In genomic region chr11:36249271-36249670, GRCh38 we compare ENCODE assay signal across 13 cellular contexts. TPM values are rescaled to one million over a fixed set of nuclear protein-coding genes. Genes with fewer than 3 reads are reported as not detected.
A peak's percentile ranks its signal among the peaks of the same experiment; 100 is the strongest.
DNase-seq lines count a peak whose midpoint lies in the region; ATAC-seq and TF ChIP-seq lines count a peak whose summit lies in the region.
"Had no signal": no experiment of that assay in that cellular context is flagged by ENCODE, and none has a peak within 500 bp of the region (broad histone marks: within the 10 kb centered on the region; RNA-seq: fewer than 3 reads in every experiment).

No MANE protein-coding gene starts in this region.

- intact Hi-C loops in testis (cut with DNase I; ENCODE audit: low total_unique reads): no loop called here

- in situ Hi-C loops in SK-MEL-5 (cut with HindIII; ENCODE audit: low pct_unique_long_range_greater_than_20kb, low sequenced_read_pairs): no loop called here

- H3K4me3 Mint-ChIP-seq in activated naive CD8-positive, alpha-beta T cell treated with anti-CD3 and anti-CD28 coated beads, Interleukin-2, amount 50 U/mL, for 24 hours: no peak overlapping the region
- H3K4me3 Mint-ChIP-seq in activated naive CD8-positive, alpha-beta T cell treated with anti-CD3 and anti-CD28 coated beads for 36 hours: no peak overlapping the region
- H3K4me3 Mint-ChIP-seq: B cell had no signal

- H3K36me3 Mint-ChIP-seq in activated naive CD8-positive, alpha-beta T cell treated with anti-CD3 and anti-CD28 coated beads, Interleukin-2, amount 50 U/mL, for 24 hours (ENCODE audit: low read depth): no peaks in the 10 kb centered on the region
- no peaks in the 10 kb centered on the region for H3K36me3 Mint-ChIP-seq in activated naive CD8-positive, alpha-beta T cell treated with anti-CD3 and anti-CD28 coated beads for 36 hours

- H3K9me3 Mint-ChIP-seq in activated naive CD8-positive, alpha-beta T cell treated with anti-CD3 and anti-CD28 coated beads, Interleukin-2, amount 50 U/mL, for 24 hours: no peaks in the 10 kb centered on the region
- H3K9me3 Mint-ChIP-seq in activated naive CD8-positive, alpha-beta T cell treated with anti-CD3 and anti-CD28 coated beads for 36 hours: no peaks in the 10 kb centered on the region

- no peaks in the 10 kb centered on the region for H3K27me3 ChIP-seq in testis

- H3K4me1 ChIP-seq in testis: no peaks in the 10 kb centered on the region

- TF ChIP-seq CTCF in foreskin fibroblast (IDR thresholded peaks at IDR 0.05; ENCODE audit: low read depth, low read length) (no peak), testis (IDR thresholded peaks at IDR 0.05) (no peak)

- DNase-seq in activated naive CD8-positive, alpha-beta T cell treated with anti-CD3 and anti-CD28 coated beads, Interleukin-2, amount 50 U/mL, for 24 hours: no peak
- no peak for DNase-seq in activated naive CD8-positive, alpha-beta T cell treated with anti-CD3 and anti-CD28 coated beads for 36 hours
- DNase-seq in SK-MEL-5 (ENCODE audit: low read depth, low spot score): peak; percentile 37
- DNase-seq in foreskin fibroblast: peak; percentile 91 to 94
- DNase-seq in testis: peak; percentile 16
- DNase-seq in SW480 (ENCODE audit: low spot score): no peak
- DNase-seq in mucosa of gallbladder (ENCODE audit: low spot score): no peak
- no peak for DNase-seq in middle frontal gyrus (ENCODE audit: extremely low spot score, low spot score)
- DNase-seq: activated T-cell treated with anti-CD3 and anti-CD28 coated beads, Interleukin-2, amount 50 U/mL, for 48 hours; NCI-H2107; stimulated activated CD4-positive, alpha-beta T cell treated with anti-CD3 and anti-CD28 coated beads, Interleukin-4, amount 100 ng/mL, for 1 hour; T-helper 1 cell had no signal

- H3K4me3 ChIP-seq in foreskin fibroblast (ENCODE audit: low read depth in 1 of 2, low read length in 2 of 2) (no peak overlapping the region), testis (no peak overlapping the region)

- H3K9me3 ChIP-seq in testis: no peaks in the 10 kb centered on the region

- peaks cover 7% of the 10 kb centered on the region for H3K4me1 Mint-ChIP-seq in activated naive CD8-positive, alpha-beta T cell treated with anti-CD3 and anti-CD28 coated beads, Interleukin-2, amount 50 U/mL, for 24 hours
- peaks cover 6% of the 10 kb centered on the region for H3K4me1 Mint-ChIP-seq in activated naive CD8-positive, alpha-beta T cell treated with anti-CD3 and anti-CD28 coated beads for 36 hours
- H3K4me1 Mint-ChIP-seq: B cell had no signal

- H3K27ac ChIP-seq in testis: peak overlapping the region in 1 of 2 donors; percentile 65

- no peak for TF ChIP-seq POLR2A in testis (IDR thresholded peaks at IDR 0.05)

- no peaks in the 10 kb centered on the region for H3K36me3 ChIP-seq in testis (ENCODE audit: low read depth, missing control alignments)

- 76% methylated on average over 2 of the region's 2 CpGs for WGBS in testis, 2 donors

- peaks cover 34% of the 10 kb centered on the region for H3K27me3 Mint-ChIP-seq in activated naive CD8-positive, alpha-beta T cell treated with anti-CD3 and anti-CD28 coated beads, Interleukin-2, amount 50 U/mL, for 24 hours
- peaks cover 51% of the 10 kb centered on the region for H3K27me3 Mint-ChIP-seq in activated naive CD8-positive, alpha-beta T cell treated with anti-CD3 and anti-CD28 coated beads for 36 hours

- no peak overlapping the region for H3K27ac Mint-ChIP-seq in activated naive CD8-positive, alpha-beta T cell treated with anti-CD3 and anti-CD28 coated beads, Interleukin-2, amount 50 U/mL, for 24 hours
- H3K27ac Mint-ChIP-seq in activated naive CD8-positive, alpha-beta T cell treated with anti-CD3 and anti-CD28 coated beads for 36 hours: no peak overlapping the region
- H3K27ac Mint-ChIP-seq: B cell had no signal

- ATAC-seq in activated naive CD8-positive, alpha-beta T cell treated with anti-CD3 and anti-CD28 coated beads, Interleukin-2, amount 50 U/mL, for 24 hours: peak; percentile 86

RNA-seq across cellular contexts. Expression of gene COMMD9, which starts 40.0 kb away (rescaled TPM):
- total RNA-seq in activated naive CD8-positive, alpha-beta T cell treated with anti-CD3 and anti-CD28 coated beads for 36 hours: 10 to 100 TPM; 51.1 to 56.9 TPM
- total RNA-seq in SK-MEL-5 (2014; rRNA removed; shearing (Covaris generic)): 111 and 124 TPM in 2 replicates
- polyA plus RNA-seq in SK-MEL-5 (2015; cell fraction: cytosol; rRNA removed): 86.2 and 88.4 TPM in 2 replicates
- 64.1 and 85.6 TPM in 2 replicates for polyA plus RNA-seq in SK-MEL-5 (2015; cell fraction: nucleus; rRNA removed)
- total RNA-seq in testis (10 to 100 TPM; 42.7 to 58.2 TPM), mucosa of gallbladder (55.7 TPM)
- 73.9 TPM for polyA plus RNA-seq in testis (ENCODE audit: insufficient read depth, low read depth, low replicate concordance)

RNA-seq across cellular contexts. Expression of gene PRR5L, which starts 46.8 kb away (rescaled TPM):
- total RNA-seq in activated naive CD8-positive, alpha-beta T cell treated with anti-CD3 and anti-CD28 coated beads for 36 hours: 1 to 10 TPM; 6.0 to 6.9 TPM
- total RNA-seq in SK-MEL-5 (2014; rRNA removed; shearing (Covaris generic)): 3.2 and 6.5 TPM in 2 replicates
- 1.6 and 2.1 TPM in 2 replicates for polyA plus RNA-seq in SK-MEL-5 (2015; cell fraction: cytosol; rRNA removed)
- 3.0 and 3.6 TPM in 2 replicates for polyA plus RNA-seq in SK-MEL-5 (2015; cell fraction: nucleus; rRNA removed)
- total RNA-seq in testis (10 to 100 TPM; 14.7 to 15.4 TPM), mucosa of gallbladder (32.7 TPM)
- 8.1 TPM for polyA plus RNA-seq in testis (ENCODE audit: insufficient read depth, low read depth, low replicate concordance)

Comparison
In these comparisons a context has a peak if more than half of its experiments do, and no peak if none do; other contexts are left out.
1. DNase-seq: peak in SK-MEL-5 (single experiment), foreskin fibroblast (2 of 2) and testis (single experiment); none in activated naive CD8-positive, alpha-beta T cell treated with anti-CD3 and anti-CD28 coated beads, Interleukin-2, amount 50 U/mL, for 24 hours (single experiment), activated naive CD8-positive, alpha-beta T cell treated with anti-CD3 and anti-CD28 coated beads for 36 hours (single experiment), SW480 (single experiment), mucosa of gallbladder (single experiment) and middle frontal gyrus (single experiment).